ENCODE assay signal across 1 cellular context in genomic region chr3:36540898-36541518, GRCh38.
TF ChIP-seq lines count a peak whose summit lies in the region.

No MANE protein-coding gene starts in this region.

TF ChIP-seq in HCT116, 20 proteins besides CTCF, POLR2A, EP300 and RAD21 (continued from another document):
- TF ChIP-seq TCF7L2 (IDR thresholded peaks at IDR 0.05; ENCODE audit: borderline replicate concordance, extremely low read depth, insufficient read depth, insufficient read length) (no peak), JUND (IDR thresholded peaks at IDR 0.05) (no peak), MAX (IDR thresholded peaks at IDR 0.05) (no peak), SRF (IDR thresholded peaks at IDR 0.05; ENCODE audit: low read depth) (no peak), ZNF274 (IDR thresholded peaks at IDR 0.05; ENCODE audit: low read depth, low read length) (no peak), ZFX (IDR thresholded peaks at IDR 0.05) (no peak), CBX3 (IDR thresholded peaks at IDR 0.05; ENCODE audit: low read depth) (no peak), SIN3A (IDR thresholded peaks at IDR 0.05; ENCODE audit: low read depth) (no peak)
- TF ChIP-seq, protein P1, sequence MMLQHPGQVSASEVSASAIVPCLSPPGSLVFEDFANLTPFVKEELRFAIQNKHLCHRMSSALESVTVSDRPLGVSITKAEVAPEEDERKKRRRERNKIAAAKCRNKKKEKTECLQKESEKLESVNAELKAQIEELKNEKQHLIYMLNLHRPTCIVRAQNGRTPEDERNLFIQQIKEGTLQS (IDR thresholded peaks at IDR 0.05) = no peak
